ENCODE assay signal across 25 cellular contexts in genomic region chr5:122262107-122262506, GRCh38. TPM values are rescaled to one million over a fixed set of nuclear protein-coding genes. Genes with fewer than 3 reads are reported as not detected.
DNase-seq lines count a peak whose midpoint lies in the region; ATAC-seq, FAIRE-seq and TF ChIP-seq lines count a peak whose summit lies in the region.
"Had no signal": no experiment of that assay in that cellular context is flagged by ENCODE, and none has a peak within 500 bp of the region (broad histone marks: within the 10 kb centered on the region; RNA-seq: fewer than 3 reads in every experiment).

No MANE protein-coding gene starts in this region.

- H3K27me3 ChIP-seq in breast epithelium (no peaks in the 10 kb centered on the region), astrocyte (ENCODE audit: insufficient read depth, low read length) (no peaks in the 10 kb centered on the region)
- H3K27me3 ChIP-seq: esophagus squamous epithelium, ovary, right lobe of liver, transverse colon had no signal

- BruUV-seq in MCF 10A (replicated peaks; lab: Mats Ljungman, UMichigan): no TSS peak

- peak overlapping the region; percentile 51 for H3K9ac ChIP-seq in astrocyte (ENCODE audit: low read length)

- TF ChIP-seq CTCF in MCF 10A (IDR thresholded peaks at IDR 0.05; ENCODE audit: unreplicated experiment) (no peak), breast epithelium (IDR thresholded peaks at IDR 0.05) (no peak), astrocyte (IDR thresholded peaks at IDR 0.05; ENCODE audit: insufficient read depth, low read depth, low read length) (no peak), foreskin fibroblast (IDR thresholded peaks at IDR 0.05; ENCODE audit: low read depth, low read length) (no peak)

- DNase-seq in MCF 10A (ENCODE audit: unreplicated experiment): peak; percentile 47
- DNase-seq in breast epithelium (ENCODE audit: low spot score in 2 of 2): no peak
- peak; percentile 14 for DNase-seq in astrocyte (ENCODE audit: low read depth)
- peak; percentile 43 to 80 for DNase-seq in foreskin fibroblast
- no peak for DNase-seq in anterior cingulate cortex (lab: John Stamatoyannopoulos, UW)
- DNase-seq in HEK293T (ENCODE audit: extremely low spot score): no peak
- DNase-seq in HuH-7 (ENCODE audit: low spot score): no peak
- DNase-seq: activated CD4-positive, alpha-beta T cell treated with anti-CD3 and anti-CD28 coated beads for 4 hours; cerebellar nuclear complex; effector CD8-positive, alpha-beta T cell; esophagus squamous epithelium; lower lobe of right lung; NCI-H1092; NCI-H2081; NCI-H510A; ovary; right lobe of liver; RPMI8226; stimulated activated CD4-positive, alpha-beta T cell treated with anti-CD3 and anti-CD28 coated beads, Interleukin-1b, Interleukin-23, amount 100 ng/mL, for 48 hours; stimulated activated naive CD8-positive, alpha-beta T cell treated with anti-CD3 and anti-CD28 coated beads, Interleukin-15, Interleukin-2, amounts not matched to agents 100 U/mL and 50 U/mL, for 24 hours; transverse colon had no signal

- H3K27ac Mint-ChIP-seq in MCF 10A (ENCODE audit: low read depth, unreplicated experiment): no peak overlapping the region
- H3K27ac Mint-ChIP-seq in astrocyte (ENCODE audit: unreplicated experiment): peak overlapping the region; percentile 87

- H3K4me1 Mint-ChIP-seq in MCF 10A (ENCODE audit: insufficient read depth, unreplicated experiment) (peaks cover 30% of the 10 kb centered on the region), astrocyte (ENCODE audit: low read depth, unreplicated experiment) (peaks cover 36% of the 10 kb centered on the region)

- TF ChIP-seq POLR2A in breast epithelium (IDR thresholded peaks at IDR 0.05): no peak

- no peaks in the 10 kb centered on the region for H3K4me1 ChIP-seq in breast epithelium
- peaks cover 25% of the 10 kb centered on the region for H3K4me1 ChIP-seq in astrocyte (ENCODE audit: insufficient read depth, low read length)
- H3K4me1 ChIP-seq: lower lobe of right lung, right lobe of liver, transverse colon had no signal

- H3K4me3 ChIP-seq in breast epithelium (no peak overlapping the region), astrocyte (ENCODE audit: insufficient read depth, low read depth, low read length) (no peak overlapping the region), foreskin fibroblast (ENCODE audit: low read depth in 1 of 2, low read length in 2 of 2) (no peak overlapping the region)
- H3K4me3 ChIP-seq: esophagus squamous epithelium, lower lobe of right lung, ovary, right lobe of liver, transverse colon had no signal

- H3K36me3 ChIP-seq in breast epithelium (no peaks in the 10 kb centered on the region), astrocyte (ENCODE audit: insufficient read depth, low read length) (no peaks in the 10 kb centered on the region)
- H3K36me3 ChIP-seq: esophagus squamous epithelium, lower lobe of right lung, ovary, right lobe of liver, transverse colon had no signal

- POLR2A ChIA-PET in MCF 10A (lab: Yijun Ruan, JAX) (no interaction called here), HEK293T (lab: Yijun Ruan, JAX) (no interaction called here)

- CTCF ChIA-PET in MCF 10A (lab: Yijun Ruan, JAX): interaction anchor here (1.1 kb wide), 1 partner anchor 42 kb away, joined by 3 read pairs; no protein-coding TSS in a partner anchor
- CTCF ChIA-PET in HEK293T (lab: Yijun Ruan, JAX): no interaction called here

- intact Hi-C loops in MCF 10A (cut with micrococcal nuclease): no loop called here
- intact Hi-C loops in breast epithelium (cut with DNase I; ENCODE audit: low total_unique reads): no loop called here

- no peaks in the 10 kb centered on the region for H4K20me1 ChIP-seq in astrocyte (ENCODE audit: insufficient read depth, low read length)

- FAIRE-seq in astrocyte (lab: Jason Lieb, UNC): peak; percentile 73
- FAIRE-seq: islet of Langerhans had no signal

- H3K4me3 Mint-ChIP-seq in MCF 10A (ENCODE audit: unreplicated experiment): no peak overlapping the region
- H3K4me3 Mint-ChIP-seq in astrocyte (ENCODE audit: unreplicated experiment): no peak overlapping the region

- H3K79me2 ChIP-seq in astrocyte (ENCODE audit: insufficient read depth, low read length): no peaks in the 10 kb centered on the region

- H3K27me3 Mint-ChIP-seq in MCF 10A (ENCODE audit: insufficient read depth, unreplicated experiment): no peaks in the 10 kb centered on the region
- H3K27me3 Mint-ChIP-seq in astrocyte (ENCODE audit: low read depth, unreplicated experiment): no peaks in the 10 kb centered on the region

- no peak for ATAC-seq in HG03571 (IDR thresholded peaks at IDR 0.05; ENCODE audit: unreplicated experiment)
- ATAC-seq: lower lobe of right lung; right lobe of liver; stimulated activated naive CD8-positive, alpha-beta T cell treated with anti-CD3 and anti-CD28 coated beads, Interleukin-15, Interleukin-2, amounts not matched to agents 100 U/mL and 50 U/mL, for 24 hours had no signal

- H3K9me3 Mint-ChIP-seq in MCF 10A (ENCODE audit: unreplicated experiment) (no peaks in the 10 kb centered on the region), astrocyte (ENCODE audit: unreplicated experiment) (peaks cover 9% of the 10 kb centered on the region)

- H3K27ac ChIP-seq in breast epithelium (no peak overlapping the region), astrocyte (ENCODE audit: low read depth, low read length) (peak overlapping the region; percentile 77)
- H3K27ac ChIP-seq: 22Rv1, C4-2B, esophagus squamous epithelium, lower lobe of right lung, ovary, right lobe of liver, transverse colon had no signal

- peak overlapping the region; percentile 49 for H3K4me2 ChIP-seq in astrocyte (ENCODE audit: low read length)

- no peaks in the 10 kb centered on the region for H3K36me3 Mint-ChIP-seq in MCF 10A (ENCODE audit: insufficient read depth, unreplicated experiment)
- peaks cover 2% of the 10 kb centered on the region for H3K36me3 Mint-ChIP-seq in astrocyte (ENCODE audit: low read depth, unreplicated experiment)

- H3K9me3 ChIP-seq in breast epithelium: peaks cover 0 to 9% of the 10 kb centered on the region in 2 donors
- H3K9me3 ChIP-seq in astrocyte (ENCODE audit: insufficient read depth, low read depth, low read length): no peaks in the 10 kb centered on the region
- H3K9me3 ChIP-seq: ovary had no signal

- peak overlapping the region; percentile 3 for H2AFZ ChIP-seq in astrocyte (ENCODE audit: low read depth, low read length)

TF ChIP-seq in HEK293T, 16 proteins besides CTCF, POLR2A, EP300 and RAD21:
- TF ChIP-seq LEF1 (IDR thresholded peaks at IDR 0.05; ENCODE audit: borderline replicate concordance) (no peak), NFRKB (IDR thresholded peaks at IDR 0.05) (no peak), SUZ12 (IDR thresholded peaks at IDR 0.05) (no peak), FOXK2 (IDR thresholded peaks at IDR 0.05) (no peak), L3MBTL2 (conservative IDR thresholded peaks at IDR 0.05) (no peak), TARDBP (IDR thresholded peaks at IDR 0.05) (no peak), FOXM1 (IDR thresholded peaks at IDR 0.05; ENCODE audit: borderline replicate concordance) (no peak)
TF ChIP-seq in HEK293T: peak in this region for 0.

RNA-seq across cellular contexts. Expression of gene SNCAIP, which starts 49.9 kb away (rescaled TPM):
- total RNA-seq in MCF 10A (2022) (0.12 and 0.21 TPM in 2 replicates), breast epithelium (10 to 100 TPM in 2 of 3 donors, 1 to 10 TPM in 1; 9.8 to 15.4 (median 10.9) TPM), astrocyte (0.84 and 1.7 TPM in 2 replicates)

Comparison
In these comparisons a context has a peak if more than half of its experiments do, and no peak if none do; other contexts are left out.
1. DNase-seq: peak in MCF 10A (single experiment), astrocyte (single experiment) and foreskin fibroblast (2 of 2); none in breast epithelium (0 of 2), anterior cingulate cortex (0 of 58), HEK293T (single experiment) and HuH-7 (single experiment).